Comparison of ENCODE assay signal across 8 cellular contexts in the genomic region with DNA sequence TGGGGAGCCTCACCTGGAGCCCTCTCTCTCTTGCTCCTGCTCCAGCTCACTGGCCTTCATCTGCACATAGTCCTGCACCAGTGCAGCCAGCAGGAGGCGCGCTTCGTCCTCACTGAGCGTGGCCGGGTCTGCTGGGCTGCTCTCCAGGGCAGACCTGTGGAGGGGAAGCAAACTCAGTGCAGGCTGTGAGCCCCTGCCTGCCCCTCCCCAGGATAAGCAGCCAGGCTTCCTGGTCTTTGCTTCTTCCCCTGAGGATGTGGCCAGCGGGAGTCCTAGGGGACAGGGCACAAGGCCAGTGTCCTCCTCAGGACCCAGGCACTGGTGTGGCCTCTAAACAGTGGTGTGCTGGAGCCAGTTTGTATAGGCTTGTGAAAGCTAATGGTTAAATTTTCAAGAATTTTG. TPM values are rescaled to one million over a fixed set of nuclear protein-coding genes. Genes with fewer than 3 reads are reported as not detected.
DNase-seq lines count a peak whose midpoint lies in the region; ATAC-seq and TF ChIP-seq lines count a peak whose summit lies in the region.

No MANE protein-coding gene starts in this region.

- peaks cover 53% of the 10 kb centered on the region for H3K27me3 Mint-ChIP-seq in activated naive CD8-positive, alpha-beta T cell treated with anti-CD3 and anti-CD28 coated beads, Interleukin-2, amount 10 ng/mL, durations not matched to agents 7 days and 5 days

- H2BK15ac ChIP-seq in mesendoderm (replicated peaks; ENCODE audit: low read depth): no peak overlapping the region

- no peak overlapping the region for H3K4ac ChIP-seq in mesendoderm (ENCODE audit: low read depth, low read length)

- H4K5ac ChIP-seq in mesendoderm (ENCODE audit: low read length): no peak overlapping the region

- H3K79me1 ChIP-seq in mesendoderm (ENCODE audit: low read length): no peaks in the 10 kb centered on the region

- no peaks in the 10 kb centered on the region for H3K9me3 ChIP-seq in Panc1 (ENCODE audit: control insufficient read depth, insufficient read depth, low read depth, low read length)

- H3K27ac Mint-ChIP-seq in activated naive CD8-positive, alpha-beta T cell treated with anti-CD3 and anti-CD28 coated beads, Interleukin-2, amount 10 ng/mL, durations not matched to agents 7 days and 5 days: no peak overlapping the region

- H3K36me3 ChIP-seq in Panc1 (ENCODE audit: control insufficient read depth, insufficient read depth, low read length) (no peaks in the 10 kb centered on the region), mesendoderm (ENCODE audit: control insufficient read depth, insufficient read depth, low read length) (no peaks in the 10 kb centered on the region)

- ATAC-seq in HG02938 (IDR thresholded peaks at IDR 0.05; ENCODE audit: unreplicated experiment) (peak; percentile 50), Panc1 (peak; percentile 69; the same call in 1 of the 2 replicates), GM21723 (IDR thresholded peaks at IDR 0.05; ENCODE audit: unreplicated experiment) (no peak)
- peak; percentile 31 for ATAC-seq in activated naive CD8-positive, alpha-beta T cell treated with anti-CD3 and anti-CD28 coated beads, Interleukin-2, amount 10 ng/mL, durations not matched to agents 7 days and 5 days (ENCODE audit: low read depth)

- no peak overlapping the region for H3K4me3 ChIP-seq in Panc1 (ENCODE audit: low read depth in 2 of 2, low read length in 2 of 2)
- H3K4me3 ChIP-seq in mesendoderm (ENCODE audit: low read length): no peak overlapping the region

- no peak overlapping the region for H4K8ac ChIP-seq in mesendoderm (ENCODE audit: low read depth, low read length)

- no TSS peak for BruUV-seq in Panc1 (replicated peaks; lab: Mats Ljungman, UMichigan)

- no peak overlapping the region for H2AK5ac ChIP-seq in mesendoderm (ENCODE audit: low read length)

- H3K36me3 Mint-ChIP-seq in activated naive CD8-positive, alpha-beta T cell treated with anti-CD3 and anti-CD28 coated beads, Interleukin-2, amount 10 ng/mL, durations not matched to agents 7 days and 5 days: no peaks in the 10 kb centered on the region

- peaks cover 21% of the 10 kb centered on the region for H3K4me1 Mint-ChIP-seq in activated naive CD8-positive, alpha-beta T cell treated with anti-CD3 and anti-CD28 coated beads, Interleukin-2, amount 10 ng/mL, durations not matched to agents 7 days and 5 days

- H3K56ac ChIP-seq in mesendoderm (ENCODE audit: low read length): no peak overlapping the region

- intact Hi-C loops in Panc1 (cut with micrococcal nuclease; ENCODE audit: unreplicated experiment): loop anchor here (5.0 kb wide), 1 partner anchor 102 kb away; a partner anchor contains a TSS

- H3K9me3 Mint-ChIP-seq in activated naive CD8-positive, alpha-beta T cell treated with anti-CD3 and anti-CD28 coated beads, Interleukin-2, amount 10 ng/mL, durations not matched to agents 7 days and 5 days: no peaks in the 10 kb centered on the region

- no peak overlapping the region for H3K27ac ChIP-seq in Panc1 (ENCODE audit: low read length)
- no peak overlapping the region for H3K27ac ChIP-seq in mesendoderm (ENCODE audit: low read depth, low read length)

- H2BK5ac ChIP-seq in mesendoderm (ENCODE audit: low read length): no peak overlapping the region

- CTCF ChIA-PET in Panc1 (lab: Charles Lee): interaction anchor here (0.6 to 1.4 kb wide), 3 partner anchors 61 to 650 kb away, joined by 3 read pairs; no protein-coding TSS in a partner anchor

- TF ChIP-seq CTCF in Panc1 (IDR thresholded peaks at IDR 0.05): peak; percentile 84

- H2BK120ac ChIP-seq in mesendoderm (ENCODE audit: low read depth, low read length): no peak overlapping the region

- no peak overlapping the region for H3K4me3 Mint-ChIP-seq in activated naive CD8-positive, alpha-beta T cell treated with anti-CD3 and anti-CD28 coated beads, Interleukin-2, amount 10 ng/mL, durations not matched to agents 7 days and 5 days

- no peaks in the 10 kb centered on the region for H3K79me2 ChIP-seq in mesendoderm (ENCODE audit: control insufficient read depth, insufficient read depth, low read length)

- no peak overlapping the region for H3K9ac ChIP-seq in mesendoderm (ENCODE audit: low read length)

- no peak overlapping the region for H3K4me2 ChIP-seq in mesendoderm (ENCODE audit: low read length)

- no peak overlapping the region for H3K23ac ChIP-seq in mesendoderm (ENCODE audit: low read length)

- no peak overlapping the region for H3K18ac ChIP-seq in mesendoderm (ENCODE audit: low read length)

- H3K27me3 ChIP-seq in Panc1 (ENCODE audit: control insufficient read depth, insufficient read depth, low read length): peaks cover 27% of the 10 kb centered on the region; the same call in 1 of the 2 replicates
- H3K27me3 ChIP-seq in mesendoderm (ENCODE audit: insufficient read depth, low read length, poor library complexity): peaks cover 24% of the 10 kb centered on the region

- no CpG with 5 or more reads among the region's 6 CpGs for WGBS in mesendoderm (ENCODE audit: extremely low coverage, insufficient coverage, low lambda C conversion rate)

- peaks cover 8% of the 10 kb centered on the region; the same call in 1 of the 2 replicates for H3K4me1 ChIP-seq in Panc1 (ENCODE audit: control insufficient read depth, insufficient read depth, low read length)
- H3K4me1 ChIP-seq in mesendoderm (ENCODE audit: control insufficient read depth, low read depth, low read length): peaks cover 3% of the 10 kb centered on the region

- in situ Hi-C loops in Panc1 (cut with HindIII; ENCODE audit: low pct_unique_long_range_greater_than_20kb, low sequenced_read_pairs): no loop called here

- peak; percentile 66 for DNase-seq in DMS 273 (lab: John Stamatoyannopoulos, UW; ENCODE audit: unreplicated experiment)
- DNase-seq in DMS 273 treated with DMSO at 0.1 percent for 48 hours (lab: John Stamatoyannopoulos, UW): no peak
- DNase-seq in Panc1 (ENCODE audit: low read depth, low spot score): no peak
- peak; percentile 75 for DNase-seq in activated naive CD8-positive, alpha-beta T cell treated with anti-CD3 and anti-CD28 coated beads, Interleukin-2, amount 10 ng/mL, durations not matched to agents 7 days and 5 days
- DNase-seq in mesendoderm: peak; percentile 83
- no peak for DNase-seq in NCI-H2171 treated with DMSO at 0.1 percent for 48 hours (lab: John Stamatoyannopoulos, UW)

- POLR2A ChIA-PET in Panc1 (lab: Charles Lee): no interaction called here
- POLR2A ChIA-PET in activated naive CD8-positive, alpha-beta T cell treated with anti-CD3 and anti-CD28 coated beads, Interleukin-2, amount 10 ng/mL, durations not matched to agents 7 days and 5 days (lab: Charles Lee): no interaction called here

RNA-seq across cellular contexts. Expression of a gene that starts 2.2 kb away (rescaled TPM):
- not detected for total RNA-seq in Panc1 (2021; ENCODE audit: unreplicated experiment)
- not detected for polyA plus RNA-seq in Panc1 (2012; ENCODE audit: insufficient read length)
- not detected for total RNA-seq in activated naive CD8-positive, alpha-beta T cell treated with anti-CD3 and anti-CD28 coated beads, Interleukin-2, amount 10 ng/mL, durations not matched to agents 7 days and 5 days
- 2.4 TPM for polyA plus RNA-seq in mesendoderm (2013, experiment 1 of 2)
- 2.4 TPM for polyA plus RNA-seq in mesendoderm (2013, experiment 2 of 2)

Comparison
In these comparisons a context has a peak if more than half of its experiments do, and no peak if none do; other contexts are left out.
1. DNase-seq: peak in DMS 273 (single experiment), activated naive CD8-positive, alpha-beta T cell treated with anti-CD3 and anti-CD28 coated beads, Interleukin-2, amount 10 ng/mL, durations not matched to agents 7 days and 5 days (single experiment) and mesendoderm (single experiment); none in DMS 273 treated with DMSO at 0.1 percent for 48 hours (single experiment), Panc1 (single experiment) and NCI-H2171 treated with DMSO at 0.1 percent for 48 hours (single experiment).